25 cellular contexts compared by ENCODE assay signal in genomic region chr3:156763931-156764720, GRCh38.
A peak's percentile ranks its signal among the peaks of the same experiment; 100 is the strongest.
DNase-seq lines count a peak whose midpoint lies in the region; ATAC-seq and TF ChIP-seq lines count a peak whose summit lies in the region.
"Had no signal": no experiment of that assay in that cellular context is flagged by ENCODE, and none has a peak within 500 bp of the region (broad histone marks: within the 10 kb centered on the region; RNA-seq: fewer than 3 reads in every experiment).

No MANE protein-coding gene starts in this region.

- H3K9me3 ChIP-seq in adipocyte (ENCODE audit: control insufficient read depth, low read length) (no peaks in the 10 kb centered on the region), uterus (no peaks in the 10 kb centered on the region)
- H3K9me3 ChIP-seq: esophagus muscularis mucosa, gastroesophageal sphincter, neutrophil had no signal

- no peaks in the 10 kb centered on the region for H3K9me2 ChIP-seq in GM23338 (ENCODE audit: insufficient read depth)

- no peaks in the 10 kb centered on the region for H3K36me3 ChIP-seq in GM23338 (ENCODE audit: insufficient read depth)
- no peaks in the 10 kb centered on the region for H3K36me3 ChIP-seq in adipocyte (ENCODE audit: control insufficient read depth, insufficient read depth, low read length, severe bottlenecking)
- no peaks in the 10 kb centered on the region for H3K36me3 ChIP-seq in uterus
- H3K36me3 ChIP-seq: esophagus muscularis mucosa, gastroesophageal sphincter, neutrophil had no signal

- H3K4me3 Mint-ChIP-seq in GM23338: no peak overlapping the region
- H3K4me3 Mint-ChIP-seq: activated CD4-positive, alpha-beta T cell treated with anti-CD3 and anti-CD28 coated beads, Interleukin-2, amount 10 ng/mL, durations not matched to agents 24 days and 14 days; activated T-cell treated with anti-CD3 and anti-CD28 coated beads, Interleukin-2, amount 50 U/mL, for 4 hours; CD14-positive monocyte; stimulated activated naive CD8-positive, alpha-beta T cell treated with anti-CD3 and anti-CD28 coated beads, Interleukin-15, amount 100 ng/mL, for 72 hours had no signal

- in situ Hi-C loops in G401 (cut with HindIII; ENCODE audit: low sequenced_read_pairs): no loop called here

- no peak for TF ChIP-seq CTCF in GM23338 (conservative IDR thresholded peaks at IDR 0.05; ENCODE audit: low read depth in 2 of 2)
- no peak for TF ChIP-seq CTCF in foreskin keratinocyte (conservative IDR thresholded peaks at IDR 0.05)
- TF ChIP-seq CTCF in uterus (IDR thresholded peaks at IDR 0.05): no peak
- TF ChIP-seq CTCF in lower leg skin (IDR thresholded peaks at IDR 0.05): no peak

- no peak overlapping the region for H3K27ac ChIP-seq in GM23338 (ENCODE audit: low read depth)
- H3K27ac ChIP-seq in foreskin keratinocyte: peak overlapping the region; percentile 86
- peak overlapping the region; percentile 4 to 10 for H3K27ac ChIP-seq in uterus
- H3K27ac ChIP-seq: esophagus muscularis mucosa, gastroesophageal sphincter, neutrophil had no signal

- no peak overlapping the region for H3K4me3 ChIP-seq in GM23338
- no peak overlapping the region for H3K4me3 ChIP-seq in adipocyte (ENCODE audit: low read length)
- no peak overlapping the region for H3K4me3 ChIP-seq in uterus
- H3K4me3 ChIP-seq in lower leg skin (ENCODE audit: low read depth, poor library complexity, severe bottlenecking): no peak overlapping the region
- H3K4me3 ChIP-seq: esophagus muscularis mucosa, gastroesophageal sphincter had no signal

- H3K27me3 ChIP-seq in GM23338 (ENCODE audit: insufficient read depth): no peaks in the 10 kb centered on the region
- no peaks in the 10 kb centered on the region for H3K27me3 ChIP-seq in adipocyte (replicated peaks; ENCODE audit: control insufficient read depth, insufficient read depth, low read length)
- H3K27me3 ChIP-seq in foreskin keratinocyte: no peaks in the 10 kb centered on the region
- H3K27me3 ChIP-seq in uterus: no peaks in the 10 kb centered on the region
- H3K27me3 ChIP-seq: esophagus muscularis mucosa, gastroesophageal sphincter, neutrophil had no signal

- H3K4me2 ChIP-seq in GM23338: no peak overlapping the region

- H3K9ac ChIP-seq in adipocyte (ENCODE audit: low read length): no peak overlapping the region

- H3K36me3 Mint-ChIP-seq in GM23338 (ENCODE audit: low read depth): no peaks in the 10 kb centered on the region
- H3K36me3 Mint-ChIP-seq: CD14-positive monocyte had no signal

- H2AFZ ChIP-seq in GM23338: peak overlapping the region; percentile 45; the same call in 1 of the 2 replicates

- peaks cover 9% of the 10 kb centered on the region; the same call in 2 of the 3 replicates for H3K4me1 Mint-ChIP-seq in GM23338

- H3K9me3 Mint-ChIP-seq in GM23338: no peaks in the 10 kb centered on the region
- H3K9me3 Mint-ChIP-seq: activated CD4-positive, alpha-beta T cell treated with anti-CD3 and anti-CD28 coated beads, Interleukin-2, amount 10 ng/mL, durations not matched to agents 24 days and 14 days; activated T-cell treated with anti-CD3 and anti-CD28 coated beads, Interleukin-2, amount 50 U/mL, for 4 hours; CD14-positive monocyte; stimulated activated naive CD8-positive, alpha-beta T cell treated with anti-CD3 and anti-CD28 coated beads, Interleukin-15, amount 100 ng/mL, for 72 hours had no signal

- DNase-seq in GM23338 (ENCODE audit: low spot score) (no peak), adipocyte (ENCODE audit: low read depth) (peak; percentile 40), foreskin keratinocyte (no peak), uterus (no peak), G401 (ENCODE audit: low spot score) (no peak), lower leg skin (ENCODE audit: low spot score in 2 of 2) (no peak)
- DNase-seq in activated effector memory CD4-positive, alpha-beta T cell treated with Interleukin-2 at 50 U/mL for 16 hours: no peak
- DNase-seq: activated CD4-positive, alpha-beta T cell treated with anti-CD3 and anti-CD28 coated beads, Interleukin-2, amount 10 ng/mL, durations not matched to agents 24 days and 14 days; activated naive CD4-positive, alpha-beta T cell; activated T-cell treated with anti-CD3 and anti-CD28 coated beads, Interleukin-2, amount 50 U/mL, for 4 hours; DND-41; GOT3; hippocampal formation; mesenchymal stem cell; NCI-H1048; NCI-H1930; NCI-H524 treated with DMSO at 0.1 percent for 48 hours; NK-92 treated with Interleukin-12 subunit alpha and Interleukin-12 subunit beta, amount 100 ng/mL, for 24 hours; SIG-M5; stimulated activated naive CD8-positive, alpha-beta T cell treated with anti-CD3 and anti-CD28 coated beads, Interleukin-15, amount 100 ng/mL, for 72 hours had no signal

- WGBS in lower leg skin, 2 donors: 75 to 78% methylated on average over 12 of the region's 12 CpGs

- H3K4me1 ChIP-seq in GM23338 (ENCODE audit: insufficient read depth): no peaks in the 10 kb centered on the region
- H3K4me1 ChIP-seq in adipocyte (ENCODE audit: control insufficient read depth, insufficient read depth, low read length): peaks cover 24% of the 10 kb centered on the region
- H3K4me1 ChIP-seq in foreskin keratinocyte: peaks cover 38% of the 10 kb centered on the region
- H3K4me1 ChIP-seq in uterus: no peaks in the 10 kb centered on the region

- H3K27ac Mint-ChIP-seq in GM23338: no peak overlapping the region
- H3K27ac Mint-ChIP-seq: activated CD4-positive, alpha-beta T cell treated with anti-CD3 and anti-CD28 coated beads, Interleukin-2, amount 10 ng/mL, durations not matched to agents 24 days and 14 days; stimulated activated naive CD8-positive, alpha-beta T cell treated with anti-CD3 and anti-CD28 coated beads, Interleukin-15, amount 100 ng/mL, for 72 hours had no signal

- TF ChIP-seq POLR2A in uterus (IDR thresholded peaks at IDR 0.05): no peak
- TF ChIP-seq POLR2A in lower leg skin (IDR thresholded peaks at IDR 0.05): no peak

- H4K20me1 ChIP-seq in GM23338 (replicated peaks; ENCODE audit: insufficient read depth): no peaks in the 10 kb centered on the region

- intact Hi-C loops in uterus (cut with DNase I; ENCODE audit: low total_unique reads) (no loop called here), lower leg skin (cut with DNase I; ENCODE audit: low total_unique reads) (no loop called here)

- no peaks in the 10 kb centered on the region for H3K27me3 Mint-ChIP-seq in GM23338 (ENCODE audit: insufficient read depth, low read depth, poor library complexity)
- H3K27me3 Mint-ChIP-seq: activated CD4-positive, alpha-beta T cell treated with anti-CD3 and anti-CD28 coated beads, Interleukin-2, amount 10 ng/mL, durations not matched to agents 24 days and 14 days; stimulated activated naive CD8-positive, alpha-beta T cell treated with anti-CD3 and anti-CD28 coated beads, Interleukin-15, amount 100 ng/mL, for 72 hours had no signal

- no peaks in the 10 kb centered on the region for H3K79me2 ChIP-seq in GM23338 (replicated peaks; ENCODE audit: insufficient read depth)

- no peak for ATAC-seq in GM23338
- no peak for ATAC-seq in foreskin keratinocyte
- ATAC-seq: activated T-cell treated with anti-CD3 and anti-CD28 coated beads, Interleukin-2, amount 50 U/mL, for 4 hours; gastroesophageal sphincter; HepG2; stimulated activated naive CD8-positive, alpha-beta T cell treated with anti-CD3 and anti-CD28 coated beads, Interleukin-15, amount 100 ng/mL, for 72 hours had no signal

- H3F3A ChIP-seq in GM23338 (replicated peaks; ENCODE audit: low read depth): no peaks in the 10 kb centered on the region

TF ChIP-seq in GM23338, 12 proteins besides CTCF, POLR2A, EP300 and RAD21 (continues in another document):
- no peak for TF ChIP-seq POLR2AphosphoS5 (IDR thresholded peaks at IDR 0.05; ENCODE audit: low read depth)
- no peak for TF ChIP-seq REST (IDR thresholded peaks at IDR 0.05; ENCODE audit: unreplicated experiment)
- no peak for TF ChIP-seq ZNF331 (CRISPR knock-in tag; IDR thresholded peaks at IDR 0.05; ENCODE audit: low read depth)
